22 cellular contexts compared by ENCODE assay signal in the genomic region with DNA sequence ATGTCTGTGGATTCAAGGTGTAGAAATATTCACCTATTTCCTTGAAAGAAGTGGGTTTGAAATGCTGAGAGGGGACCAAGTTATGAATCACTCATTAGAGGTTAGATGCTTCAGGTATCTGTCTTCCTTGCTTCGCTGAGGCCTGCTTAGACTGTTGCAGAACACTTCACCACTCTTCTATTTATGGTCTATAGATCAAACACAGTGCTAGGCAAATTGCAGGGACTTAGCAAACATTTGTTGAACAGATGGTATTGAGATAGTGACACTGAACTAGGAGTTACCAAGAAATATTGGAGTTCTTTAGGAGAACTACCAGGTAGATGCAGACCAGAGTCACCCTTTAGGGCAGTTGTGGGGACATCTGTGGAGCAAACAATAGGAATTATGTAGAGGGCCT.
"Had no signal": no experiment of that assay in that cellular context is flagged by ENCODE, and none has a peak within 500 bp of the region (broad histone marks: within the 10 kb centered on the region; RNA-seq: fewer than 3 reads in every experiment).

No MANE protein-coding gene starts in this region.

- H3K9me3 ChIP-seq: left lung, psoas muscle, stomach, upper lobe of right lung had no signal

- H3K27me3 Mint-ChIP-seq: activated naive CD4-positive, alpha-beta T cell treated with anti-CD3 and anti-CD28 coated beads, Interleukin-2, amount 10 ng/mL, durations not matched to agents 7 days and 5 days; activated naive CD8-positive, alpha-beta T cell treated with anti-CD3 and anti-CD28 coated beads, Interleukin-2, amount 50 U/mL, for 24 hours; activated T-cell treated with anti-CD3 and anti-CD28 coated beads, Interleukin-2, amount 50 U/mL, for 24 hours had no signal

- H3K36me3 ChIP-seq: left lung, stomach, upper lobe of right lung had no signal

- H3K4me3 Mint-ChIP-seq: activated CD8-positive, alpha-beta T cell treated with anti-CD3 and anti-CD28 coated beads, Interleukin-2, amount 10 ng/mL, durations not matched to agents 7 days and 5 days; activated naive CD4-positive, alpha-beta T cell treated with anti-CD3 and anti-CD28 coated beads, Interleukin-2, amount 10 ng/mL, durations not matched to agents 7 days and 5 days; activated naive CD8-positive, alpha-beta T cell treated with anti-CD3 and anti-CD28 coated beads, Interleukin-2, amount 50 U/mL, for 24 hours; activated T-cell treated with anti-CD3 and anti-CD28 coated beads, Interleukin-2, amount 50 U/mL, for 24 hours; nephron had no signal

- H3K27ac Mint-ChIP-seq: activated CD8-positive, alpha-beta T cell treated with anti-CD3 and anti-CD28 coated beads, Interleukin-2, amount 10 ng/mL, durations not matched to agents 7 days and 5 days; activated naive CD4-positive, alpha-beta T cell treated with anti-CD3 and anti-CD28 coated beads, Interleukin-2, amount 10 ng/mL, durations not matched to agents 7 days and 5 days; activated naive CD8-positive, alpha-beta T cell treated with anti-CD3 and anti-CD28 coated beads, Interleukin-2, amount 50 U/mL, for 24 hours; activated T-cell treated with anti-CD3 and anti-CD28 coated beads, Interleukin-2, amount 50 U/mL, for 24 hours; activated T-helper 2 cell treated with anti-CD3 and anti-CD28 coated beads, Interferon-gamma antibody, Interleukin-2, Interleukin-4, amounts not matched to agents 10 μg/mL and 5 μg/mL and 100 μg/mL, durations not matched to agents 14 hours and 24 hours and 36 hours had no signal

- FAIRE-seq: frontal cortex, keratinocyte had no signal

- H3K4me1 ChIP-seq: left lung, psoas muscle, upper lobe of right lung had no signal

- H3K27me3 ChIP-seq: left lung, stomach, upper lobe of right lung had no signal

- DNase-seq: activated CD4-positive, alpha-beta T cell treated with anti-CD3 and anti-CD28 coated beads for 48 hours; activated CD4-positive, CD25-positive, alpha-beta regulatory T cell; activated CD8-positive, alpha-beta T cell treated with anti-CD3 and anti-CD28 coated beads, Interleukin-2, amount 10 ng/mL, durations not matched to agents 7 days and 5 days; activated naive CD4-positive, alpha-beta T cell treated with anti-CD3 and anti-CD28 coated beads, Interleukin-2, amount 10 ng/mL, durations not matched to agents 7 days and 5 days; activated naive CD8-positive, alpha-beta T cell treated with anti-CD3 and anti-CD28 coated beads, Interleukin-2, amount 50 U/mL, for 24 hours; activated T-cell treated with anti-CD3 and anti-CD28 coated beads, Interleukin-2, amount 50 U/mL, for 24 hours; anterior cingulate cortex; effector CD4-positive, alpha-beta T cell; left lung; midbrain; psoas muscle; right cardiac atrium; stimulated activated CD4-positive, alpha-beta T cell treated with anti-CD3 and anti-CD28 coated beads, Interleukin-15, amount 100 ng/mL, for 24 hours; stimulated activated CD4-positive, alpha-beta T cell treated with anti-CD3 and anti-CD28 coated beads, Interleukin-2, amount 100 ng/mL, for 48 hours; stomach; T-helper 9 cell; upper lobe of right lung had no signal

- H3K27ac ChIP-seq: left lung, psoas muscle, skin epidermis, upper lobe of right lung had no signal

- H3K4me1 Mint-ChIP-seq: activated naive CD4-positive, alpha-beta T cell treated with anti-CD3 and anti-CD28 coated beads, Interleukin-2, amount 10 ng/mL, durations not matched to agents 7 days and 5 days; activated naive CD8-positive, alpha-beta T cell treated with anti-CD3 and anti-CD28 coated beads, Interleukin-2, amount 50 U/mL, for 24 hours; nephron had no signal

- H3K36me3 Mint-ChIP-seq: activated naive CD4-positive, alpha-beta T cell treated with anti-CD3 and anti-CD28 coated beads, Interleukin-2, amount 10 ng/mL, durations not matched to agents 7 days and 5 days had no signal

- H3K9me3 Mint-ChIP-seq: activated naive CD4-positive, alpha-beta T cell treated with anti-CD3 and anti-CD28 coated beads, Interleukin-2, amount 10 ng/mL, durations not matched to agents 7 days and 5 days; activated naive CD8-positive, alpha-beta T cell treated with anti-CD3 and anti-CD28 coated beads, Interleukin-2, amount 50 U/mL, for 24 hours; activated T-cell treated with anti-CD3 and anti-CD28 coated beads, Interleukin-2, amount 50 U/mL, for 24 hours; activated T-helper 2 cell treated with anti-CD3 and anti-CD28 coated beads, Interferon-gamma antibody, Interleukin-2, Interleukin-4, amounts not matched to agents 10 μg/mL and 5 μg/mL and 100 μg/mL, durations not matched to agents 14 hours and 24 hours and 36 hours; nephron had no signal

- H3K4me3 ChIP-seq: left lung, psoas muscle, skin epidermis, stomach, upper lobe of right lung had no signal
